ENCODE assay signal across 14 cellular contexts in the genomic region with DNA sequence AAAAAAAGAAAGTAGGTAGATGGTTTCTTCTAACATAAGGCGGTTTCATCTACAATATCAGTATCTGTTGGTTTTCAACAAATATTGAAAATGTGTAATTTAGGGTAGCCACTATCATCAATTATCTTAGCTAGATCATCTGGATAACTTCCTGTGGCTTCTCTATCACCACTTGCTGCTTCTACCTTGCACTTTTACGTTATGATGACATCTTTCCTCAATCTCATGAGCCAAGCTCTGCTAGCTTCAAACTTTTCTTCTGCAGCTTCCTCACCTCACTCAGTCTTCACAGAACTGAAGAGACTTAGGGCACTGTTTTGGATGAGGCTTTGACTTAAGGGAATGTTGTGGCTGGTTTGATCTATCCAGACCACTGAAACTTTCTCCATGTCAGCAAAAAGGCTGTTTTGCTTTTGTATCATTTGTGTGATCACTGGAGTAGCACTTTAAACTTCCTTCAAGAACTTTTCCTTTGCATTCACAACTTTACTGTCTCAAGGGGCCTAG.
A peak's percentile ranks its signal among the peaks of the same experiment; 100 is the strongest.
DNase-seq lines count a peak whose midpoint lies in the region; ATAC-seq, FAIRE-seq and TF ChIP-seq lines count a peak whose summit lies in the region.
"Had no signal": no experiment of that assay in that cellular context is flagged by ENCODE, and none has a peak within 500 bp of the region (broad histone marks: within the 10 kb centered on the region; RNA-seq: fewer than 3 reads in every experiment).

No MANE protein-coding gene starts in this region.

- H3K9me3 ChIP-seq in CD4-positive, CD25-positive, alpha-beta regulatory T cell (ENCODE audit: control insufficient read depth in 2 of 2, low read length in 2 of 2) = no peaks in the 10 kb centered on the region
- H3K9me3 ChIP-seq in left lung = no peaks in the 10 kb centered on the region
- H3K9me3 ChIP-seq: left ventricle myocardium inferior, prostate gland had no signal

- peak overlapping the region in 2 of 3 donors; percentile 34 to 51 for H3K27ac Mint-ChIP-seq in CD4-positive, CD25-positive, alpha-beta regulatory T cell
- H3K27ac Mint-ChIP-seq in T-helper 1 cell treated with Interleukin-12 subunit alpha and Interleukin-12 subunit beta and Interleukin-4 antibody, amounts not matched to agents 30 μg/mL and 1 μg/mL, for 36 hours = peak overlapping the region; percentile 67
- H3K27ac Mint-ChIP-seq in central memory CD8-positive, alpha-beta T cell (ENCODE audit: low read depth) = peak overlapping the region; percentile 96

- no peaks in the 10 kb centered on the region for H3K36me3 ChIP-seq in CD4-positive, CD25-positive, alpha-beta regulatory T cell (ENCODE audit: control insufficient read depth, insufficient read depth, low read length)
- peaks cover 0 to 6% of the 10 kb centered on the region in 2 donors for H3K36me3 ChIP-seq in left lung
- H3K36me3 ChIP-seq: left ventricle myocardium inferior, prostate gland had no signal

- peaks cover 11% of the 10 kb centered on the region for H3K4me1 ChIP-seq in CD4-positive, CD25-positive, alpha-beta regulatory T cell (ENCODE audit: control insufficient read depth, insufficient read depth, low read length, poor library complexity, severe bottlenecking)
- no peaks in the 10 kb centered on the region for H3K4me1 ChIP-seq in left lung
- H3K4me1 ChIP-seq: left ventricle myocardium inferior, prostate gland had no signal

- DNase-seq in CD4-positive, CD25-positive, alpha-beta regulatory T cell = no peak
- DNase-seq in GM12891 (ENCODE audit: insufficient read length, low spot score) (no peak), NCI-H69 (lab: John Stamatoyannopoulos, UW) (no peak), left lung (no peak), NCI-H1092 treated with DMSO at 0.1 percent for 48 hours (lab: John Stamatoyannopoulos, UW) (no peak)
- no peak for DNase-seq in central memory CD8-positive, alpha-beta T cell (ENCODE audit: low spot score in 2 of 2)
- DNase-seq: activated effector memory CD4-positive, alpha-beta T cell treated with anti-CD3 and anti-CD28 coated beads, Interleukin-2, amount 50 U/mL, for 16 hours; effector memory CD4-positive, alpha-beta T cell; left ventricle myocardium inferior; NCI-H446 treated with DMSO at 0.1 percent for 48 hours; trophoblast cell had no signal

- no peaks in the 10 kb centered on the region for H3K27me3 Mint-ChIP-seq in CD4-positive, CD25-positive, alpha-beta regulatory T cell
- H3K27me3 Mint-ChIP-seq in T-helper 1 cell treated with Interleukin-12 subunit alpha and Interleukin-12 subunit beta and Interleukin-4 antibody, amounts not matched to agents 30 μg/mL and 1 μg/mL, for 36 hours (ENCODE audit: low read depth) = no peaks in the 10 kb centered on the region
- no peaks in the 10 kb centered on the region for H3K27me3 Mint-ChIP-seq in central memory CD8-positive, alpha-beta T cell

- H3K36me3 Mint-ChIP-seq in CD4-positive, CD25-positive, alpha-beta regulatory T cell = peaks cover 27% of the 10 kb centered on the region
- peaks cover 18% of the 10 kb centered on the region for H3K36me3 Mint-ChIP-seq in T-helper 1 cell treated with Interleukin-12 subunit alpha and Interleukin-12 subunit beta and Interleukin-4 antibody, amounts not matched to agents 30 μg/mL and 1 μg/mL, for 36 hours (ENCODE audit: low read depth)
- peaks cover 5% of the 10 kb centered on the region for H3K36me3 Mint-ChIP-seq in central memory CD8-positive, alpha-beta T cell (ENCODE audit: insufficient read depth)

- FAIRE-seq in GM12891 (lab: Jason Lieb, UNC) = peak; percentile 48

- H3K27ac ChIP-seq in CD4-positive, CD25-positive, alpha-beta regulatory T cell (ENCODE audit: insufficient read depth, low read length, poor library complexity, severe bottlenecking) = no peak overlapping the region
- peak overlapping the region in 1 of 2 donors; percentile 29 for H3K27ac ChIP-seq in left lung
- H3K27ac ChIP-seq: left ventricle myocardium inferior, prostate gland, VCaP had no signal

- TF ChIP-seq CTCF in left lung (IDR thresholded peaks at IDR 0.05) = no peak

- peak overlapping the region; percentile 15 for H3K4me3 ChIP-seq in CD4-positive, CD25-positive, alpha-beta regulatory T cell (ENCODE audit: low read depth, low read length)
- H3K4me3 ChIP-seq in left lung = no peak overlapping the region
- H3K4me3 ChIP-seq: left ventricle myocardium inferior, prostate gland had no signal

- H3K4me3 Mint-ChIP-seq in CD4-positive, CD25-positive, alpha-beta regulatory T cell = no peak overlapping the region
- peak overlapping the region; percentile 22 for H3K4me3 Mint-ChIP-seq in T-helper 1 cell treated with Interleukin-12 subunit alpha and Interleukin-12 subunit beta and Interleukin-4 antibody, amounts not matched to agents 30 μg/mL and 1 μg/mL, for 36 hours
- H3K4me3 Mint-ChIP-seq in central memory CD8-positive, alpha-beta T cell = peak overlapping the region; percentile 58

- ATAC-seq in CD4-positive, CD25-positive, alpha-beta regulatory T cell (ENCODE audit: low read depth in 2 of 2) = no peak
- ATAC-seq in central memory CD8-positive, alpha-beta T cell (replicated peaks; ENCODE audit: extremely low read depth, poor library complexity, severe bottlenecking) = peak; percentile 52
- ATAC-seq in left lung = no peak

- intact Hi-C loops in left lung (cut with DNase I) = no loop called here

- H3K9me3 Mint-ChIP-seq in CD4-positive, CD25-positive, alpha-beta regulatory T cell = no peaks in the 10 kb centered on the region
- H3K9me3 Mint-ChIP-seq in T-helper 1 cell treated with Interleukin-12 subunit alpha and Interleukin-12 subunit beta and Interleukin-4 antibody, amounts not matched to agents 30 μg/mL and 1 μg/mL, for 36 hours = no peaks in the 10 kb centered on the region
- H3K9me3 Mint-ChIP-seq in central memory CD8-positive, alpha-beta T cell = no peaks in the 10 kb centered on the region

- H3K4me1 Mint-ChIP-seq in CD4-positive, CD25-positive, alpha-beta regulatory T cell = peaks cover 14 to 26% (median 19%) of the 10 kb centered on the region in 4 donors
- H3K4me1 Mint-ChIP-seq in T-helper 1 cell treated with Interleukin-12 subunit alpha and Interleukin-12 subunit beta and Interleukin-4 antibody, amounts not matched to agents 30 μg/mL and 1 μg/mL, for 36 hours (ENCODE audit: low read depth) = peaks cover 13% of the 10 kb centered on the region
- peaks cover 38% of the 10 kb centered on the region for H3K4me1 Mint-ChIP-seq in central memory CD8-positive, alpha-beta T cell

- H3K27me3 ChIP-seq in CD4-positive, CD25-positive, alpha-beta regulatory T cell (ENCODE audit: control insufficient read depth, insufficient read depth, low read length) = no peaks in the 10 kb centered on the region
- no peaks in the 10 kb centered on the region for H3K27me3 ChIP-seq in left lung

- TF ChIP-seq POLR2A in GM12891 (IDR thresholded peaks at IDR 0.05; ENCODE audit: low read depth, low read length) = no peak

TF ChIP-seq in GM12891, 5 proteins besides CTCF, POLR2A, EP300 and RAD21:
- TF ChIP-seq POLR2AphosphoS5 (IDR thresholded peaks at IDR 0.05; ENCODE audit: low read depth, low read length) (no peak), POU2F2 (IDR thresholded peaks at IDR 0.05; ENCODE audit: low read depth, low read length) (no peak), PAX5 (IDR thresholded peaks at IDR 0.05; ENCODE audit: insufficient read depth, low read length, severe bottlenecking) (no peak), TAF1 (IDR thresholded peaks at IDR 0.05; ENCODE audit: low read depth, low read length) (no peak), SPI1 (IDR thresholded peaks at IDR 0.05; ENCODE audit: low read depth, low read length) (no peak)

Comparison
In these comparisons a context has a peak if more than half of its experiments do, and no peak if none do; other contexts are left out.
1. H3K27ac Mint-ChIP-seq: peak in every context shown above with its lines; median percentile 96 in central memory CD8-positive, alpha-beta T cell; 67 in T-helper 1 cell treated with Interleukin-12 subunit alpha and Interleukin-12 subunit beta and Interleukin-4 antibody, amounts not matched to agents 30 μg/mL and 1 μg/mL, for 36 hours; 42 in CD4-positive, CD25-positive, alpha-beta regulatory T cell.
2. H3K4me3 Mint-ChIP-seq: peak in T-helper 1 cell treated with Interleukin-12 subunit alpha and Interleukin-12 subunit beta and Interleukin-4 antibody, amounts not matched to agents 30 μg/mL and 1 μg/mL, for 36 hours (single experiment) and central memory CD8-positive, alpha-beta T cell (single experiment); none in CD4-positive, CD25-positive, alpha-beta regulatory T cell (0 of 4).